ENCODE assay signal across 8 cellular contexts in genomic region chr2:242088044-242088443, GRCh38.
A peak's percentile ranks its signal among the peaks of the same experiment; 100 is the strongest.
DNase-seq lines count a peak whose midpoint lies in the region; ATAC-seq, FAIRE-seq and TF ChIP-seq lines count a peak whose summit lies in the region.
"Not testable (repeated sequence)": the region's sequence is repeated elsewhere in the genome, so short reads cannot be mapped to it uniquely, and the experiment has no call there.

No MANE protein-coding gene starts in this region.

- not testable (repeated sequence) for H4K20me1 ChIP-seq in Loucy (ENCODE audit: insufficient read depth, low read length, poor library complexity, severe bottlenecking)

- peak; percentile 19 for ATAC-seq in GM18907 (IDR thresholded peaks at IDR 0.05; ENCODE audit: unreplicated experiment)
- ATAC-seq in HG02763 (IDR thresholded peaks at IDR 0.05; ENCODE audit: unreplicated experiment): peak; percentile 34
- peak; percentile 30 for ATAC-seq in activated CD4-positive, alpha-beta T cell treated with anti-CD3 and anti-CD28 coated beads for 36 hours

- H3K4me3 Mint-ChIP-seq in activated CD4-positive, alpha-beta T cell treated with anti-CD3 and anti-CD28 coated beads for 36 hours: peak overlapping the region; percentile 82

- H3K9me3 ChIP-seq in Loucy (ENCODE audit: insufficient read depth, low read depth, low read length); kidney (ENCODE audit: control insufficient read depth in 1 of 2, low read length in 2 of 2): not testable (repeated sequence)

- DNase-seq in AG10803 (ENCODE audit: low read depth): peak; percentile 20
- DNase-seq in activated CD4-positive, alpha-beta T cell treated with anti-CD3 and anti-CD28 coated beads for 36 hours: peak; percentile 48
- DNase-seq in coronary artery (ENCODE audit: low spot score); kidney; retinal pigment epithelial cell (ENCODE audit: low read depth): not testable (repeated sequence)

- H3K9ac ChIP-seq in Loucy (ENCODE audit: low read depth, low read length, poor library complexity, severe bottlenecking): peak overlapping the region; percentile 72
- not testable (repeated sequence) for H3K9ac ChIP-seq in kidney (ENCODE audit: low read length in 2 of 2)

- TF ChIP-seq CTCF in AG10803 (conservative IDR thresholded peaks at IDR 0.05; ENCODE audit: low read length); Loucy (conservative IDR thresholded peaks at IDR 0.05; ENCODE audit: low read length); coronary artery (IDR thresholded peaks at IDR 0.05); kidney (IDR thresholded peaks at IDR 0.05; ENCODE audit: borderline replicate concordance, extremely low read depth, insufficient read depth); retinal pigment epithelial cell (conservative IDR thresholded peaks at IDR 0.05; ENCODE audit: low read depth, low read length): not testable (repeated sequence)

- H3K36me3 ChIP-seq in Loucy (ENCODE audit: insufficient read depth, low read length); kidney (ENCODE audit: control insufficient read depth in 1 of 2, insufficient read depth in 2 of 2, low read length in 2 of 2): not testable (repeated sequence)

- peak overlapping the region; percentile 66 to 88 for H3K27ac ChIP-seq in coronary artery
- H3K27ac ChIP-seq in kidney (ENCODE audit: low read depth in 2 of 2, low read length in 2 of 2): not testable (repeated sequence)

- peak overlapping the region; percentile 55; the same call in 1 of the 2 replicates for H2AFZ ChIP-seq in Loucy (ENCODE audit: low read length)

- CTCF ChIA-PET in activated CD4-positive, alpha-beta T cell treated with anti-CD3 and anti-CD28 coated beads for 36 hours (lab: Charles Lee): not testable (repeated sequence)

- peaks cover 40% of the 10 kb centered on the region for H3K4me1 ChIP-seq in Loucy (ENCODE audit: insufficient read depth, low read length, poor library complexity, severe bottlenecking)
- not testable (repeated sequence) for H3K4me1 ChIP-seq in kidney (ENCODE audit: control insufficient read depth in 1 of 2, insufficient read depth in 1 of 2, low read depth in 1 of 2, low read length in 2 of 2)

- peaks cover 37% of the 10 kb centered on the region for H3K4me1 Mint-ChIP-seq in activated CD4-positive, alpha-beta T cell treated with anti-CD3 and anti-CD28 coated beads for 36 hours

- peaks cover 12% of the 10 kb centered on the region; the same call in 1 of the 2 replicates for H3K79me2 ChIP-seq in Loucy (ENCODE audit: insufficient read depth, low read length)

- H3K9me3 Mint-ChIP-seq in activated CD4-positive, alpha-beta T cell treated with anti-CD3 and anti-CD28 coated beads for 36 hours (ENCODE audit: low read depth): not testable (repeated sequence)

- H3K27ac Mint-ChIP-seq in activated CD4-positive, alpha-beta T cell treated with anti-CD3 and anti-CD28 coated beads for 36 hours: not testable (repeated sequence)

- peak overlapping the region; percentile 74 for H3K4me2 ChIP-seq in Loucy (ENCODE audit: low read depth, low read length, poor library complexity, severe bottlenecking)

- not testable (repeated sequence) for H3F3A ChIP-seq in Loucy (ENCODE audit: low read depth)

- H3K9me2 ChIP-seq in Loucy (replicated peaks; ENCODE audit: low read depth, low read length): not testable (repeated sequence)

- H3K36me3 Mint-ChIP-seq in activated CD4-positive, alpha-beta T cell treated with anti-CD3 and anti-CD28 coated beads for 36 hours (ENCODE audit: low read depth): not testable (repeated sequence)

- peak overlapping the region; percentile 48 for H3K4me3 ChIP-seq in AG10803 (ENCODE audit: low read length)
- H3K4me3 ChIP-seq in Loucy (ENCODE audit: low read length, poor library complexity, severe bottlenecking): peak overlapping the region; percentile 80
- peak overlapping the region; percentile 89 for H3K4me3 ChIP-seq in coronary artery
- peak overlapping the region; percentile 52 to 56 for H3K4me3 ChIP-seq in kidney (ENCODE audit: low read length in 2 of 2)
- H3K4me3 ChIP-seq in retinal pigment epithelial cell (ENCODE audit: low read length): peak overlapping the region; percentile 40

- H3K27me3 ChIP-seq in Loucy (ENCODE audit: insufficient read depth, low read length, poor library complexity, severe bottlenecking): not testable (repeated sequence)

- not testable (repeated sequence) for FAIRE-seq in kidney (lab: Jason Lieb, UNC)

- POLR2A ChIA-PET in activated CD4-positive, alpha-beta T cell treated with anti-CD3 and anti-CD28 coated beads for 36 hours (lab: Charles Lee): not testable (repeated sequence)

- intact Hi-C loops in activated CD4-positive, alpha-beta T cell treated with anti-CD3 and anti-CD28 coated beads for 36 hours (cut with DNase I, micrococcal nuclease): loop anchor here (2.0 to 5.0 kb wide), 7 partner anchors 121 to 771 kb away; partner anchors contain the start of genes ATG4B (in 1 of the 2), D2HGDH (in 1 of the 2), DTYMK (in 1 of the 2) and FARP2 (in 1 of the 2)
- intact Hi-C loops in kidney (cut with DNase I): not testable (repeated sequence)

- H3K27me3 Mint-ChIP-seq in activated CD4-positive, alpha-beta T cell treated with anti-CD3 and anti-CD28 coated beads for 36 hours: not testable (repeated sequence)
